ENCODE assay signal across 1 cellular context in the genomic region with DNA sequence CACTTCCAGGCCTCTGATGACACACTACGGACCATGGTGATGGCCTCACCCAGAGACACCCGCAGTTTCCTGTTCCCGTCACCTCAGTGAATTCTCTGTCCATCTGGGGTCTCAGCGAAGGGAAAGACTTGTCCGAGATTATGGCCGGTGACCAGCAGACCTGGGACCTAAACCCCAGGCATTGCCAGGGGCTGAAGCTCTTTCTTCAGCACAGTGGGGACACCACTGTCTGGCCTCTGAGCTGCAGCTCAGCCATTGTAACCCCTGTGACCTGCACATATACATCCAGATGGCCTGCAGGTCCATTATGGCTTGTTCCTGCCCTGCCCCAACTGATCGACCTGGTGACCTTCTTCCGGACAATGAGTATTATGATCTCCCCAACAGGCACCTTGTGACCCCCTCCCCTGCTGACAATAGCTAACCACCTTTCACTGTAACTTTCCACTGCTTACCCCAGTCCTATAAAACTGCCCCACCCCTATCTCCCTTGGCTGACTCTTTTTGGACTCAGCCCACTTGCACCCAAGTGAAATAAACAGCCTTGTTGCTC.
TF ChIP-seq lines count a peak whose summit lies in the region.

No MANE protein-coding gene starts in this region.

TF ChIP-seq in HepG2, 621 proteins besides CTCF, POLR2A, EP300 and RAD21:
- TF ChIP-seq NR2F6 (IDR thresholded peaks at IDR 0.05) (peak; percentile 70), NR2F6 (CRISPR knock-in tag; IDR thresholded peaks at IDR 0.05) (peak; percentile 75), NR2F2 (IDR thresholded peaks at IDR 0.05; ENCODE audit: borderline replicate concordance, low read depth) (peak; percentile 56; the same call in 1 of the 2 replicates), RARA (CRISPR knock-in tag; IDR thresholded peaks at IDR 0.05) (peak; percentile 41; the same call in 1 of the 2 replicates), ZNF747 (CRISPR knock-in tag; IDR thresholded peaks at IDR 0.05; ENCODE audit: borderline replicate concordance) (no peak), SOX5 (CRISPR knock-in tag; IDR thresholded peaks at IDR 0.05; ENCODE audit: borderline replicate concordance) (peak; percentile 36; the same call in 1 of the 2 replicates), YY1 (IDR thresholded peaks at IDR 0.05; ENCODE audit: insufficient read depth, insufficient replicate concordance, low read depth, low read length) (peak; percentile 48), GPN1 (CRISPR knock-in tag; IDR thresholded peaks at IDR 0.05; ENCODE audit: borderline replicate concordance) (no peak), ZNF567 (CRISPR knock-in tag; IDR thresholded peaks at IDR 0.05; ENCODE audit: borderline replicate concordance) (no peak), HOXA3 (CRISPR knock-in tag; IDR thresholded peaks at IDR 0.05) (peak; percentile 35; the same call in 1 of the 2 replicates), RELA (CRISPR knock-in tag; IDR thresholded peaks at IDR 0.05) (no peak), SMAD9 (CRISPR knock-in tag; IDR thresholded peaks at IDR 0.05) (no peak), NR2F1 (CRISPR knock-in tag; IDR thresholded peaks at IDR 0.05) (0 out of 4 replicates have a peak, but pooled peaks of 1 of the 2 experiments have one; percentile 24), RXRB (CRISPR knock-in tag; IDR thresholded peaks at IDR 0.05; ENCODE audit: borderline replicate concordance) (0 out of 2 replicates have a peak, but pooled peaks have one; percentile 8), ZNF44 (CRISPR knock-in tag; IDR thresholded peaks at IDR 0.05) (no peak), IRX3 (CRISPR knock-in tag; IDR thresholded peaks at IDR 0.05; ENCODE audit: borderline replicate concordance, low read depth) (no peak), LCORL (IDR thresholded peaks at IDR 0.05) (no peak), LCORL (CRISPR knock-in tag; IDR thresholded peaks at IDR 0.05) (0 out of 2 replicates have a peak, but pooled peaks have one; percentile 18), ZNF354B (CRISPR knock-in tag; IDR thresholded peaks at IDR 0.05) (no peak), SOX6 (IDR thresholded peaks at IDR 0.05) (no peak), SOX6 (CRISPR knock-in tag; IDR thresholded peaks at IDR 0.05) (peak; percentile 55), MEIS1 (CRISPR knock-in tag; IDR thresholded peaks at IDR 0.05; ENCODE audit: borderline replicate concordance) (no peak), ZNF317 (CRISPR knock-in tag; IDR thresholded peaks at IDR 0.05) (no peak), GATAD2A (CRISPR knock-in tag; IDR thresholded peaks at IDR 0.05) (no peak), MED1 (CRISPR knock-in tag; IDR thresholded peaks at IDR 0.05) (0 out of 2 replicates have a peak, but pooled peaks have one; percentile 3), ZNF724P (CRISPR knock-in tag; IDR thresholded peaks at IDR 0.05; ENCODE audit: borderline replicate concordance) (no peak), DR1 (CRISPR knock-in tag; IDR thresholded peaks at IDR 0.05) (no peak), PLRG1 (conservative IDR thresholded peaks at IDR 0.05) (no peak), PHF8 (CRISPR knock-in tag; IDR thresholded peaks at IDR 0.05) (no peak), NFKBIZ (CRISPR knock-in tag; IDR thresholded peaks at IDR 0.05) (no peak), ZNF777 (CRISPR knock-in tag; IDR thresholded peaks at IDR 0.05) (no peak), IKZF1 (IDR thresholded peaks at IDR 0.05) (no peak), ZNF251 (CRISPR knock-in tag; IDR thresholded peaks at IDR 0.05) (no peak), ZFP36L1 (CRISPR knock-in tag; IDR thresholded peaks at IDR 0.05) (no peak)
- TF ChIP-seq, protein P1, sequence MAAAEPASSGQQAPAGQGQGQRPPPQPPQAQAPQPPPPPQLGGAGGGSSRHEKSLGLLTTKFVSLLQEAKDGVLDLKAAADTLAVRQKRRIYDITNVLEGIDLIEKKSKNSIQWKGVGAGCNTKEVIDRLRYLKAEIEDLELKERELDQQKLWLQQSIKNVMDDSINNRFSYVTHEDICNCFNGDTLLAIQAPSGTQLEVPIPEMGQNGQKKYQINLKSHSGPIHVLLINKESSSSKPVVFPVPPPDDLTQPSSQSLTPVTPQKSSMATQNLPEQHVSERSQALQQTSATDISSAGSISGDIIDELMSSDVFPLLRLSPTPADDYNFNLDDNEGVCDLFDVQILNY (CRISPR knock-in tag; conservative IDR thresholded peaks at IDR 0.05): no peak
- TF ChIP-seq, protein P2, sequence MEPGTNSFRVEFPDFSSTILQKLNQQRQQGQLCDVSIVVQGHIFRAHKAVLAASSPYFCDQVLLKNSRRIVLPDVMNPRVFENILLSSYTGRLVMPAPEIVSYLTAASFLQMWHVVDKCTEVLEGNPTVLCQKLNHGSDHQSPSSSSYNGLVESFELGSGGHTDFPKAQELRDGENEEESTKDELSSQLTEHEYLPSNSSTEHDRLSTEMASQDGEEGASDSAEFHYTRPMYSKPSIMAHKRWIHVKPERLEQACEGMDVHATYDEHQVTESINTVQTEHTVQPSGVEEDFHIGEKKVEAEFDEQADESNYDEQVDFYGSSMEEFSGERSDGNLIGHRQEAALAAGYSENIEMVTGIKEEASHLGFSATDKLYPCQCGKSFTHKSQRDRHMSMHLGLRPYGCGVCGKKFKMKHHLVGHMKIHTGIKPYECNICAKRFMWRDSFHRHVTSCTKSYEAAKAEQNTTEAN (CRISPR knock-in tag; conservative IDR thresholded peaks at IDR 0.05): no peak
- TF ChIP-seq, protein P3, sequence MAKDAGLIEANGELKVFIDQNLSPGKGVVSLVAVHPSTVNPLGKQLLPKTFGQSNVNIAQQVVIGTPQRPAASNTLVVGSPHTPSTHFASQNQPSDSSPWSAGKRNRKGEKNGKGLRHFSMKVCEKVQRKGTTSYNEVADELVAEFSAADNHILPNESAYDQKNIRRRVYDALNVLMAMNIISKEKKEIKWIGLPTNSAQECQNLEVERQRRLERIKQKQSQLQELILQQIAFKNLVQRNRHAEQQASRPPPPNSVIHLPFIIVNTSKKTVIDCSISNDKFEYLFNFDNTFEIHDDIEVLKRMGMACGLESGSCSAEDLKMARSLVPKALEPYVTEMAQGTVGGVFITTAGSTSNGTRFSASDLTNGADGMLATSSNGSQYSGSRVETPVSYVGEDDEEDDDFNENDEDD (CRISPR knock-in tag; IDR thresholded peaks at IDR 0.05; ENCODE audit: borderline replicate concordance): no peak
- TF ChIP-seq, protein P4, sequence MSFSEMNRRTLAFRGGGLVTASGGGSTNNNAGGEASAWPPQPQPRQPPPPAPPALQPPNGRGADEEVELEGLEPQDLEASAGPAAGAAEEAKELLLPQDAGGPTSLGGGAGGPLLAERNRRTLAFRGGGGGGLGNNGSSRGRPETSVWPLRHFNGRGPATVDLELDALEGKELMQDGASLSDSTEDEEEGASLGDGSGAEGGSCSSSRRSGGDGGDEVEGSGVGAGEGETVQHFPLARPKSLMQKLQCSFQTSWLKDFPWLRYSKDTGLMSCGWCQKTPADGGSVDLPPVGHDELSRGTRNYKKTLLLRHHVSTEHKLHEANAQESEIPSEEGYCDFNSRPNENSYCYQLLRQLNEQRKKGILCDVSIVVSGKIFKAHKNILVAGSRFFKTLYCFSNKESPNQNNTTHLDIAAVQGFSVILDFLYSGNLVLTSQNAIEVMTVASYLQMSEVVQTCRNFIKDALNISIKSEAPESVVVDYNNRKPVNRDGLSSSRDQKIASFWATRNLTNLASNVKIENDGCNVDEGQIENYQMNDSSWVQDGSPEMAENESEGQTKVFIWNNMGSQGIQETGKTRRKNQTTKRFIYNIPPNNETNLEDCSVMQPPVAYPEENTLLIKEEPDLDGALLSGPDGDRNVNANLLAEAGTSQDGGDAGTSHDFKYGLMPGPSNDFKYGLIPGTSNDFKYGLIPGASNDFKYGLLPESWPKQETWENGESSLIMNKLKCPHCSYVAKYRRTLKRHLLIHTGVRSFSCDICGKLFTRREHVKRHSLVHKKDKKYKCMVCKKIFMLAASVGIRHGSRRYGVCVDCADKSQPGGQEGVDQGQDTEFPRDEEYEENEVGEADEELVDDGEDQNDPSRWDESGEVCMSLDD (CRISPR knock-in tag; IDR thresholded peaks at IDR 0.05; ENCODE audit: borderline replicate concordance): no peak
- TF ChIP-seq, protein P5, sequence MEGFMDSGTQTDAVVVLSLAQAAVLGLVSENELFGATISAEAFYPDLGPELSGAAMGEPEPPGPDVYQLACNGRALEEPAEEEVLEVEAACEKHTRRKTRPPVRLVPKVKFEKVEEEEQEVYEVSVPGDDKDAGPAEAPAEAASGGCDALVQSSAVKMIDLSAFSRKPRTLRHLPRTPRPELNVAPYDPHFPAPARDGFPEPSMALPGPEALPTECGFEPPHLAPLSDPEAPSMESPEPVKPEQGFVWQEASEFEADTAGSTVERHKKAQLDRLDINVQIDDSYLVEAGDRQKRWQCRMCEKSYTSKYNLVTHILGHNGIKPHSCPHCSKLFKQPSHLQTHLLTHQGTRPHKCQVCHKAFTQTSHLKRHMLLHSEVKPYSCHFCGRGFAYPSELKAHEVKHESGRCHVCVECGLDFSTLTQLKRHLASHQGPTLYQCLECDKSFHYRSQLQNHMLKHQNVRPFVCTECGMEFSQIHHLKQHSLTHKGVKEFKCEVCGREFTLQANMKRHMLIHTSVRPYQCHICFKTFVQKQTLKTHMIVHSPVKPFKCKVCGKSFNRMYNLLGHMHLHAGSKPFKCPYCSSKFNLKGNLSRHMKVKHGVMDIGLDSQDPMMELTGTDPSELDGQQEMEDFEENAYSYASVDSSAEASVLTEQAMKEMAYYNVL (CRISPR knock-in tag; IDR thresholded peaks at IDR 0.05; ENCODE audit: borderline replicate concordance): no peak
- TF ChIP-seq, protein P6, sequence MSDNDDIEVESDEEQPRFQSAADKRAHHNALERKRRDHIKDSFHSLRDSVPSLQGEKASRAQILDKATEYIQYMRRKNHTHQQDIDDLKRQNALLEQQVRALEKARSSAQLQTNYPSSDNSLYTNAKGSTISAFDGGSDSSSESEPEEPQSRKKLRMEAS (IDR thresholded peaks at IDR 0.05): no peak
- TF ChIP-seq, protein P7, sequence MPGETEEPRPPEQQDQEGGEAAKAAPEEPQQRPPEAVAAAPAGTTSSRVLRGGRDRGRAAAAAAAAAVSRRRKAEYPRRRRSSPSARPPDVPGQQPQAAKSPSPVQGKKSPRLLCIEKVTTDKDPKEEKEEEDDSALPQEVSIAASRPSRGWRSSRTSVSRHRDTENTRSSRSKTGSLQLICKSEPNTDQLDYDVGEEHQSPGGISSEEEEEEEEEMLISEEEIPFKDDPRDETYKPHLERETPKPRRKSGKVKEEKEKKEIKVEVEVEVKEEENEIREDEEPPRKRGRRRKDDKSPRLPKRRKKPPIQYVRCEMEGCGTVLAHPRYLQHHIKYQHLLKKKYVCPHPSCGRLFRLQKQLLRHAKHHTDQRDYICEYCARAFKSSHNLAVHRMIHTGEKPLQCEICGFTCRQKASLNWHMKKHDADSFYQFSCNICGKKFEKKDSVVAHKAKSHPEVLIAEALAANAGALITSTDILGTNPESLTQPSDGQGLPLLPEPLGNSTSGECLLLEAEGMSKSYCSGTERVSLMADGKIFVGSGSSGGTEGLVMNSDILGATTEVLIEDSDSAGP (CRISPR knock-in tag; IDR thresholded peaks at IDR 0.05; ENCODE audit: borderline replicate concordance): no peak
- TF ChIP-seq, protein P8, sequence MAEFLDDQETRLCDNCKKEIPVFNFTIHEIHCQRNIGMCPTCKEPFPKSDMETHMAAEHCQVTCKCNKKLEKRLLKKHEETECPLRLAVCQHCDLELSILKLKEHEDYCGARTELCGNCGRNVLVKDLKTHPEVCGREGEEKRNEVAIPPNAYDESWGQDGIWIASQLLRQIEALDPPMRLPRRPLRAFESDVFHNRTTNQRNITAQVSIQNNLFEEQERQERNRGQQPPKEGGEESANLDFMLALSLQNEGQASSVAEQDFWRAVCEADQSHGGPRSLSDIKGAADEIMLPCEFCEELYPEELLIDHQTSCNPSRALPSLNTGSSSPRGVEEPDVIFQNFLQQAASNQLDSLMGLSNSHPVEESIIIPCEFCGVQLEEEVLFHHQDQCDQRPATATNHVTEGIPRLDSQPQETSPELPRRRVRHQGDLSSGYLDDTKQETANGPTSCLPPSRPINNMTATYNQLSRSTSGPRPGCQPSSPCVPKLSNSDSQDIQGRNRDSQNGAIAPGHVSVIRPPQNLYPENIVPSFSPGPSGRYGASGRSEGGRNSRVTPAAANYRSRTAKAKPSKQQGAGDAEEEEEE (CRISPR knock-in tag; IDR thresholded peaks at IDR 0.05; ENCODE audit: borderline replicate concordance): no peak
- TF ChIP-seq, protein P9, sequence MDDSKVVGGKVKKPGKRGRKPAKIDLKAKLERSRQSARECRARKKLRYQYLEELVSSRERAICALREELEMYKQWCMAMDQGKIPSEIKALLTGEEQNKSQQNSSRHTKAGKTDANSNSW (CRISPR knock-in tag; IDR thresholded peaks at IDR 0.05; ENCODE audit: borderline replicate concordance): no peak
- TF ChIP-seq, protein P10, sequence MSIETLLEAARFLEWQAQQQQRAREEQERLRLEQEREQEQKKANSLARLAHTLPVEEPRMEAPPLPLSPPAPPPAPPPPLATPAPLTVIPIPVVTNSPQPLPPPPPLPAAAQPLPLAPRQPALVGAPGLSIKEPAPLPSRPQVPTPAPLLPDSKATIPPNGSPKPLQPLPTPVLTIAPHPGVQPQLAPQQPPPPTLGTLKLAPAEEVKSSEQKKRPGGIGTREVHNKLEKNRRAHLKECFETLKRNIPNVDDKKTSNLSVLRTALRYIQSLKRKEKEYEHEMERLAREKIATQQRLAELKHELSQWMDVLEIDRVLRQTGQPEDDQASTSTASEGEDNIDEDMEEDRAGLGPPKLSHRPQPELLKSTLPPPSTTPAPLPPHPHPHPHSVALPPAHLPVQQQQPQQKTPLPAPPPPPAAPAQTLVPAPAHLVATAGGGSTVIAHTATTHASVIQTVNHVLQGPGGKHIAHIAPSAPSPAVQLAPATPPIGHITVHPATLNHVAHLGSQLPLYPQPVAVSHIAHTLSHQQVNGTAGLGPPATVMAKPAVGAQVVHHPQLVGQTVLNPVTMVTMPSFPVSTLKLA (IDR thresholded peaks at IDR 0.05): no peak
- TF ChIP-seq, protein P11, sequence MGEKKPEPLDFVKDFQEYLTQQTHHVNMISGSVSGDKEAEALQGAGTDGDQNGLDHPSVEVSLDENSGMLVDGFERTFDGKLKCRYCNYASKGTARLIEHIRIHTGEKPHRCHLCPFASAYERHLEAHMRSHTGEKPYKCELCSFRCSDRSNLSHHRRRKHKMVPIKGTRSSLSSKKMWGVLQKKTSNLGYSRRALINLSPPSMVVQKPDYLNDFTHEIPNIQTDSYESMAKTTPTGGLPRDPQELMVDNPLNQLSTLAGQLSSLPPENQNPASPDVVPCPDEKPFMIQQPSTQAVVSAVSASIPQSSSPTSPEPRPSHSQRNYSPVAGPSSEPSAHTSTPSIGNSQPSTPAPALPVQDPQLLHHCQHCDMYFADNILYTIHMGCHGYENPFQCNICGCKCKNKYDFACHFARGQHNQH (CRISPR knock-in tag; IDR thresholded peaks at IDR 0.05): no peak
